Comparison of ENCODE assay signal across 11 cellular contexts in the genomic region with DNA sequence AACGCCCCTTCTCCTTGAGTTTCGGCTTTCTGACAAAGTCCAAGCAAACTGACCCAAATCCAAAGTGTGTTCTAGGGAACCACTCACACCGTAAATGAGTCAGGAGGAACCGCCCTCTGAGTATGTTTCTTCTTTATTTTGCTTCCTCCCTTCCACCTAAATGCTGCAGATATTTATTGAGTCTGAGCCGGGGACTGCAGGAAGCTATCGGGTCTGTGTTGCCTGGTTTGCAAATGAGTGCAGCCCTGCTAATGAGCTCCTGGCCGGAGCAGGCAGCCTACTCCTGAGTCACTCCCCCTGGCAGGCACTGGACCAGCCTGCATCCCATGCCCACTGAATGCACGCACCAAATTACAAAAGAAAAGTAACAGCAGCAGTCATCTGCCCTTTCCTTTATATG.
DNase-seq lines count a peak whose midpoint lies in the region; ATAC-seq and TF ChIP-seq lines count a peak whose summit lies in the region.
"Had no signal": no experiment of that assay in that cellular context is flagged by ENCODE, and none has a peak within 500 bp of the region (broad histone marks: within the 10 kb centered on the region; RNA-seq: fewer than 3 reads in every experiment).

No MANE protein-coding gene starts in this region.

- peak overlapping the region; percentile 53 for H3K27ac ChIP-seq in muscle layer of duodenum (ENCODE audit: low read length)

- TF ChIP-seq POLR2A in NB4 (IDR thresholded peaks at IDR 0.05; ENCODE audit: extremely low read depth, insufficient read length), result peak; percentile 16

- no peak for ATAC-seq in GM21723 (IDR thresholded peaks at IDR 0.05; ENCODE audit: unreplicated experiment)
- ATAC-seq: activated CD4-positive, alpha-beta T cell treated with anti-CD3 and anti-CD28 coated beads for 36 hours had no signal

- H3K4me3 ChIP-seq in NB4 (ENCODE audit: low read depth, low read length), result peak overlapping the region; percentile 58
- H3K4me3 ChIP-seq in epithelial cell of proximal tubule (ENCODE audit: low read depth, low read length), result peak overlapping the region; percentile 13
- no peak overlapping the region for H3K4me3 ChIP-seq in muscle layer of duodenum (ENCODE audit: low read depth in 1 of 2, low read length in 2 of 2)

- H3K4me1 ChIP-seq in muscle layer of duodenum (ENCODE audit: control insufficient read depth in 1 of 2, insufficient read depth in 2 of 2, low read length in 2 of 2), result peaks cover 6 to 16% of the 10 kb centered on the region in 2 donors

- no peaks in the 10 kb centered on the region for H3K36me3 ChIP-seq in muscle layer of duodenum (ENCODE audit: control insufficient read depth in 1 of 2, insufficient read depth in 2 of 2, low read length in 2 of 2)

- H3K27me3 ChIP-seq in muscle layer of duodenum (ENCODE audit: low read depth, low read length), result no peaks in the 10 kb centered on the region

- no peak for TF ChIP-seq CTCF in NB4 (IDR thresholded peaks at IDR 0.05; ENCODE audit: low read depth, low read length)
- TF ChIP-seq CTCF in epithelial cell of proximal tubule (conservative IDR thresholded peaks at IDR 0.05; ENCODE audit: low read depth, low read length), result no peak
- no peak for TF ChIP-seq CTCF in GM10266 (IDR thresholded peaks at IDR 0.05; ENCODE audit: control insufficient read depth, insufficient read depth, low read depth, missing control alignments)

- H3K9me3 ChIP-seq in muscle layer of duodenum (ENCODE audit: control insufficient read depth in 1 of 2, low read length in 2 of 2), result no peaks in the 10 kb centered on the region

- peak; percentile 6 for DNase-seq in A172 (ENCODE audit: low spot score)
- peak; percentile 97 for DNase-seq in NB4 (ENCODE audit: low read depth)
- DNase-seq in epithelial cell of proximal tubule (ENCODE audit: low read depth), result peak; percentile 7
- DNase-seq in activated effector memory CD4-positive, alpha-beta T cell treated with anti-CD3 and anti-CD28 coated beads, Interleukin-2, amount 50 U/mL, for 16 hours, result no peak
- DNase-seq in hippocampal formation (lab: John Stamatoyannopoulos, UW), result no peak
- DNase-seq in GM10266 (ENCODE audit: extremely low spot score), result no peak
- DNase-seq: activated CD4-positive, alpha-beta T cell treated with anti-CD3 and anti-CD28 coated beads for 36 hours; erythroblast; stimulated activated CD4-positive, alpha-beta T cell treated with anti-CD3 and anti-CD28 coated beads, Interleukin-4, amount 100 ng/mL, for 4 hours had no signal

Comparison
In these comparisons a context has a peak if more than half of its experiments do, and no peak if none do; other contexts are left out.
1. DNase-seq: peak in A172 (single experiment), NB4 (single experiment) and epithelial cell of proximal tubule (single experiment); none in activated effector memory CD4-positive, alpha-beta T cell treated with anti-CD3 and anti-CD28 coated beads, Interleukin-2, amount 50 U/mL, for 16 hours (single experiment), hippocampal formation (0 of 2) and GM10266 (single experiment).
2. H3K4me3 ChIP-seq: peak in NB4 (single experiment) and epithelial cell of proximal tubule (single experiment); none in muscle layer of duodenum (0 of 2).